8 cellular contexts compared by ENCODE assay signal in the genomic region with DNA sequence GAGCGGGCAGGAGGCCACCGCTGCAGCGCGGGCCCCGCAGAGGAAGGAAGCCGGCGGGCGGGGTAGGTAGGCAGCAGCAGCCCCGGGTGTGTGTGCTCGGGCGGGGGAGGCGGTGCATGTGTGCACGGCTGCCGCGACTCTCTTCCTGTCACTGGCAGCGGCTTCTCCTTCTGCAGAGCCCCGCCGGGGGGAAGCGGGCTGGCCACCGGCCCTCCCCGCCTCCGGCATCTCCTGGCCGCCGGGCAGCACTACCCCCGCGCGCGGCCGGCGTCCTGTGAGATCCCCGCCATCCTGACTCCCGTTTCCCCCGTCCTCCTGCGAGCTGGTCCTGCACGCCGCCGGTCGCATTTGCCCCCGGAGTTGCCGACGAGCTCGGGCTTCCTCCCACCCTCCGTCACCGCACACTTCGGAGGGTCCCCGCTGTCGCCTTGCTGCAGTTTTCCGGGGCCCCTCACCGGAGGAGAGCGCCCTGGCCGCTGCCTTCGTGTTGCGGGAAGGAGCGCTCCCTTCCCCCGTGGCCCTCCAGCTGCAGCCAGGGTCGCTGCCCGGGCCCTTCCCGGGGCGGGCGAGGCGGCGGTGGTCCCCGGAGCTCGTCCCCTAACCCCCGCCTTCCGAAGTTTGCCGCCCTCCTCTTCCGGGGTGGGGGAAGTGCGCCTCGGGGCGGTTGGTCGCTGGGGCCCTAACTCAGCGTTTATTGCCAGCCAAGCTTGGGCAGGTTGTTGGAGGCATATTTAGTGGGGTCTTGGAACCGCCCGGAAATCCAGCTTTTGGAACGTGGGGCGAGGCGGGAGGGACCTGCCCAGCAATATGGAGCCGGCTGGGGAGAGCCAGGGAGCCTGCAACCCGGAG. TPM values are rescaled to one million over a fixed set of nuclear protein-coding genes. Genes with fewer than 3 reads are reported as not detected.
A peak's percentile ranks its signal among the peaks of the same experiment; 100 is the strongest.
DNase-seq lines count a peak whose midpoint lies in the region; ATAC-seq and TF ChIP-seq lines count a peak whose summit lies in the region.

No MANE protein-coding gene starts in this region.

- ATAC-seq in GM18870 (IDR thresholded peaks at IDR 0.05; ENCODE audit: unreplicated experiment) = peak; percentile 34
- peak; percentile 35 for ATAC-seq in HG03103 (IDR thresholded peaks at IDR 0.05; ENCODE audit: low read depth, unreplicated experiment)

- H3K27me3 Mint-ChIP-seq in activated CD4-positive, alpha-beta memory T cell treated with anti-CD3 and anti-CD28 coated beads for 36 hours = no peaks in the 10 kb centered on the region

- H3K4me1 ChIP-seq in effector memory CD4-positive, alpha-beta T cell (ENCODE audit: control insufficient read depth, insufficient read depth, low read length, poor library complexity, severe bottlenecking) = peaks cover 10% of the 10 kb centered on the region
- peaks cover 15 to 16% of the 10 kb centered on the region in 2 donors for H3K4me1 ChIP-seq in mucosa of rectum (ENCODE audit: control insufficient read depth in 2 of 2, insufficient read depth in 2 of 2, low read length in 2 of 2)

- POLR2A ChIA-PET in AG04449 (lab: Yijun Ruan, JAX) = interaction anchor here (0.6 to 2.2 kb wide), 13 partner anchors 8 to 568 kb away, joined by 3 to 12 read pairs (median 4); no protein-coding TSS in a partner anchor
- POLR2A ChIA-PET in activated CD4-positive, alpha-beta memory T cell treated with anti-CD3 and anti-CD28 coated beads for 36 hours (lab: Charles Lee) = interaction anchor here (0.7 to 3.7 kb wide), 19 partner anchors 8 to 1116 kb away, joined by 3 to 35 read pairs (median 4); a partner anchor contains a TSS

- H3K4me3 ChIP-seq in AG04449 (ENCODE audit: low read depth, low read length) = peak overlapping the region; percentile 88
- peak overlapping the region; percentile 95 for H3K4me3 ChIP-seq in effector memory CD4-positive, alpha-beta T cell (ENCODE audit: insufficient read depth, low read depth, low read length, poor library complexity, severe bottlenecking)
- peak overlapping the region; percentile 91 to 92 for H3K4me3 ChIP-seq in mucosa of rectum (ENCODE audit: low read length in 2 of 2)

- no peak for DNase-seq in AG04449 (ENCODE audit: low read depth, low spot score)
- peak; percentile 33 to 66 for DNase-seq in NCI-H526 (lab: John Stamatoyannopoulos, UW)
- DNase-seq in activated CD4-positive, alpha-beta memory T cell treated with anti-CD3 and anti-CD28 coated beads for 36 hours = peak; percentile 75
- peak; percentile 25 to 38 (median 32) for DNase-seq in effector memory CD4-positive, alpha-beta T cell
- peak; percentile 47 for DNase-seq in stimulated activated CD8-positive, alpha-beta memory T cell treated with anti-CD3 and anti-CD28 coated beads, Interleukin-7, amount 100 ng/mL, for 24 hours (ENCODE audit: low read depth)

- peaks cover 12% of the 10 kb centered on the region for H3K9me3 Mint-ChIP-seq in activated CD4-positive, alpha-beta memory T cell treated with anti-CD3 and anti-CD28 coated beads for 36 hours

- no peaks in the 10 kb centered on the region for H3K27me3 ChIP-seq in effector memory CD4-positive, alpha-beta T cell (replicated peaks; ENCODE audit: control insufficient read depth, insufficient read depth, low read length, poor library complexity, severe bottlenecking)
- no peaks in the 10 kb centered on the region for H3K27me3 ChIP-seq in mucosa of rectum (ENCODE audit: control insufficient read depth in 2 of 2, insufficient read depth in 2 of 2, low read length in 2 of 2)

- peak overlapping the region; percentile 75 for H3K27ac Mint-ChIP-seq in activated CD4-positive, alpha-beta memory T cell treated with anti-CD3 and anti-CD28 coated beads for 36 hours

- H3K36me3 Mint-ChIP-seq in activated CD4-positive, alpha-beta memory T cell treated with anti-CD3 and anti-CD28 coated beads for 36 hours = peaks cover 5% of the 10 kb centered on the region

- CTCF ChIA-PET in AG04449 (lab: Yijun Ruan, JAX) = interaction anchor here (0.6 to 3.7 kb wide), 7 partner anchors 8 to 972 kb away, joined by 3 to 19 read pairs (median 3); no protein-coding TSS in a partner anchor
- CTCF ChIA-PET in activated CD4-positive, alpha-beta memory T cell treated with anti-CD3 and anti-CD28 coated beads for 36 hours (lab: Charles Lee) = interaction anchor here (0.5 to 5.3 kb wide), 13 partner anchors 13 to 1201 kb away, joined by 3 to 22 read pairs (median 4); no protein-coding TSS in a partner anchor

- peaks cover 42% of the 10 kb centered on the region for H3K4me1 Mint-ChIP-seq in activated CD4-positive, alpha-beta memory T cell treated with anti-CD3 and anti-CD28 coated beads for 36 hours (ENCODE audit: low read depth)

- peaks cover 8% of the 10 kb centered on the region for H3K36me3 ChIP-seq in effector memory CD4-positive, alpha-beta T cell (ENCODE audit: control insufficient read depth, insufficient read depth, low read length)
- H3K36me3 ChIP-seq in mucosa of rectum (ENCODE audit: control insufficient read depth in 2 of 2, insufficient read depth in 2 of 2, low read length in 2 of 2) = no peaks in the 10 kb centered on the region

- intact Hi-C loops in activated CD4-positive, alpha-beta memory T cell treated with anti-CD3 and anti-CD28 coated beads for 36 hours (cut with micrococcal nuclease) = loop anchor here (1.0 to 5.0 kb wide), 7 partner anchors 8 to 1214 kb away; no protein-coding TSS in a partner anchor

- peak overlapping the region; percentile 91 for H3K4me3 Mint-ChIP-seq in activated CD4-positive, alpha-beta memory T cell treated with anti-CD3 and anti-CD28 coated beads for 36 hours

- TF ChIP-seq CTCF in AG04449 (IDR thresholded peaks at IDR 0.05; ENCODE audit: insufficient read depth, low read length, missing control alignments) = no peak

- H3K27ac ChIP-seq in effector memory CD4-positive, alpha-beta T cell (ENCODE audit: insufficient read depth, low read length, poor library complexity, severe bottlenecking) = peak overlapping the region; percentile 91
- peak overlapping the region; percentile 94 to 98 for H3K27ac ChIP-seq in mucosa of rectum (ENCODE audit: low read depth in 2 of 2, low read length in 2 of 2)

- H3K9me3 ChIP-seq in effector memory CD4-positive, alpha-beta T cell (ENCODE audit: control insufficient read depth, low read length) = no peaks in the 10 kb centered on the region
- H3K9me3 ChIP-seq in mucosa of rectum (ENCODE audit: control insufficient read depth in 2 of 2, low read length in 2 of 2) = peaks cover 0 to 3% of the 10 kb centered on the region in 2 donors

- H3K9ac ChIP-seq in mucosa of rectum (ENCODE audit: low read depth in 1 of 2, low read length in 2 of 2) = peak overlapping the region; percentile 81 to 95

RNA-seq across cellular contexts. Expression of a gene that starts 0.6 kb away (rescaled TPM):
- 10 to 100 TPM; 35.3 to 40.9 TPM for total RNA-seq in activated CD4-positive, alpha-beta memory T cell treated with anti-CD3 and anti-CD28 coated beads for 36 hours
